8 cellular contexts compared by ENCODE assay signal in genomic region chr2:231612199-231613053, GRCh38. TPM values are rescaled to one million over a fixed set of nuclear protein-coding genes. Genes with fewer than 3 reads are reported as not detected.
A peak's percentile ranks its signal among the peaks of the same experiment; 100 is the strongest.
DNase-seq lines count a peak whose midpoint lies in the region; ATAC-seq and TF ChIP-seq lines count a peak whose summit lies in the region.

No MANE protein-coding gene starts in this region.

- H3K4me1 ChIP-seq in DND-41 (ENCODE audit: insufficient read depth, low read length) (peaks cover 48% of the 10 kb centered on the region), foreskin keratinocyte (peaks cover 4% of the 10 kb centered on the region)

- H3K4me3 ChIP-seq in DND-41 (ENCODE audit: low read depth in 1 of 2, low read length in 2 of 2), result peak overlapping the region in 1 of 2 experiments; percentile 67; a peak in 2 of 4 replicates

- peak overlapping the region; percentile 98 for H3K27ac ChIP-seq in DND-41 (ENCODE audit: low read length)
- peak overlapping the region; percentile 77 for H3K27ac ChIP-seq in foreskin keratinocyte
- peak overlapping the region; percentile 100 for H3K27ac ChIP-seq in substantia nigra (ENCODE audit: low read depth, low read length, poor library complexity, severe bottlenecking)

- H2AFZ ChIP-seq in DND-41 (ENCODE audit: low read depth, low read length), result peak overlapping the region; percentile 50

- no peaks in the 10 kb centered on the region for H3K9me3 ChIP-seq in DND-41 (ENCODE audit: insufficient read depth, low read length, severe bottlenecking)

- TF ChIP-seq CTCF in DND-41 (IDR thresholded peaks at IDR 0.05; ENCODE audit: borderline replicate concordance, extremely low read depth, low read length, poor library complexity, severe bottlenecking), result peak; percentile 95
- TF ChIP-seq CTCF in foreskin keratinocyte (conservative IDR thresholded peaks at IDR 0.05), result peak; percentile 99

- no peaks in the 10 kb centered on the region for H4K20me1 ChIP-seq in DND-41 (ENCODE audit: insufficient read depth, low read length)

- H3K9ac ChIP-seq in DND-41 (ENCODE audit: low read depth, low read length), result peak overlapping the region; percentile 97

- H3K4me2 ChIP-seq in DND-41 (ENCODE audit: insufficient read depth, low read length), result peak overlapping the region; percentile 78

- peaks cover 16% of the 10 kb centered on the region for H3K79me2 ChIP-seq in DND-41 (ENCODE audit: insufficient read depth, low read length)

- ATAC-seq in DND-41 (ENCODE audit: insufficient read depth, low read depth), result peak; percentile 46
- ATAC-seq in GM21737 (IDR thresholded peaks at IDR 0.05; ENCODE audit: unreplicated experiment), result peak; percentile 34
- ATAC-seq in foreskin keratinocyte, result peak; percentile 70

- no peaks in the 10 kb centered on the region; the same call in 1 of the 2 replicates for H3K36me3 ChIP-seq in DND-41 (ENCODE audit: insufficient read depth, low read length)

- H3K27me3 ChIP-seq in DND-41 (ENCODE audit: insufficient read depth, low read length, poor library complexity) (no peaks in the 10 kb centered on the region), foreskin keratinocyte (no peaks in the 10 kb centered on the region)

- DNase-seq in DND-41 (peak; percentile 91), LHCN-M2 (ENCODE audit: low read depth) (peak; percentile 93), SHP77 treated with DMSO at 0.1 percent for 48 hours (lab: John Stamatoyannopoulos, UW) (peak; percentile 40), activated gamma-delta T cell treated with Interleukin-2 at 50 U/mL for 16 hours (peak; percentile 86), foreskin keratinocyte (peak; percentile 86 to 94), nucleus accumbens (lab: John Stamatoyannopoulos, UW) (peak in 55 of 56 donors; percentile 33 to 95 (median 84)), substantia nigra (lab: John Stamatoyannopoulos, UW) (peak; percentile 61 to 96 (median 86))

RNA-seq across cellular contexts. Expression of gene TEX44, which starts 19.8 kb away (rescaled TPM):
- total RNA-seq in LHCN-M2 (2014; rRNA removed), result not detected in 2 replicates
- polyA plus RNA-seq in LHCN-M2 (2012), result not detected
- total RNA-seq in foreskin keratinocyte, result not detected in 2 replicates
- polyA plus RNA-seq in foreskin keratinocyte, result not detected in 2 replicates

Comparison
In these comparisons a context has a peak if more than half of its experiments do, and no peak if none do; other contexts are left out.
1. DNase-seq: peak in every context shown above with its lines; median percentile 93 in LHCN-M2; 91 in DND-41; 90 in foreskin keratinocyte; 86 in activated gamma-delta T cell treated with Interleukin-2 at 50 U/mL for 16 hours; 86 in substantia nigra; 84 in nucleus accumbens; 40 in SHP77 treated with DMSO at 0.1 percent for 48 hours.